In the genomic region with DNA sequence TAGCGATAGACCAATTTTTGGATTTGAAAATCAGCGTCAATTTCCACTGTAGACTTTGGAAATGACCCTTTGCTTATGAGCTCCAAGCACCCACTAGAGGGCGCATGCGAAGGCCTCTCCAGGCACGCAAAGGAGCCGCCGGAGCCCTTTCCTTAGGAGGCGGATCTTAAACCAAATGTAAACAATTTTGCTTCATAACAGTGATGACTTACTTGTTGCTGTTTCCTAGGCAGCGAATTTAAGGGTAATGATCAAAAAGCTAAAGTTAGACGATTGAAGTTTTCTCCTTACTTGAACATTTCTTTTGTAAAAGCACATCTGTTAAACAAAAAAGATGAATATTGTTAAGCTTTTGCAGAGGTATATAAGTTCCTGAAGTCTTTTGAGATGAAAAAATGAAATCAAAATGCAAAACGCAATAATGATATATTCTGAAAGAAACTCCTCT, we compare ENCODE assay signal across 8 cellular contexts. TPM values are rescaled to one million over a fixed set of nuclear protein-coding genes. Genes with fewer than 3 reads are reported as not detected.
DNase-seq lines count a peak whose midpoint lies in the region; ATAC-seq and TF ChIP-seq lines count a peak whose summit lies in the region.

No MANE protein-coding gene starts in this region.

- H3K9me3 ChIP-seq in MG63 (no peaks in the 10 kb centered on the region), uterus (no peaks in the 10 kb centered on the region)

- peak; percentile 77 for ATAC-seq in activated naive CD8-positive, alpha-beta T cell treated with anti-CD3 and anti-CD28 coated beads, Interleukin-2, amount 10 ng/mL, durations not matched to agents 7 days and 5 days (ENCODE audit: low read depth)
- peak; percentile 82 for ATAC-seq in Right ventricle myocardium superior (ENCODE audit: poor library complexity)
- ATAC-seq in GM18909 (IDR thresholded peaks at IDR 0.05; ENCODE audit: poor library complexity, unreplicated experiment): no peak

- DNase-seq in GM12865 (ENCODE audit: low read depth) (peak; percentile 76), MG63 (peak; percentile 69), T follicular helper cell (ENCODE audit: low read depth) (peak; percentile 56), Right ventricle myocardium superior (peak; percentile 82), progenitor cell of endocrine pancreas (ENCODE audit: low spot score, unreplicated experiment) (peak; percentile 57), uterus (peak; percentile 48 to 61)
- peak; percentile 74 for DNase-seq in activated naive CD8-positive, alpha-beta T cell treated with anti-CD3 and anti-CD28 coated beads, Interleukin-2, amount 10 ng/mL, durations not matched to agents 7 days and 5 days

- no peaks in the 10 kb centered on the region for H3K4me1 ChIP-seq in uterus

- intact Hi-C loops in Right ventricle myocardium superior (cut with DNase I): loop anchor here (10.0 kb wide), 2 partner anchors 127 to 673 kb away; no protein-coding TSS in a partner anchor
- intact Hi-C loops in uterus (cut with DNase I; ENCODE audit: low total_unique reads): no loop called here

- H3K4me3 ChIP-seq in GM12865 (ENCODE audit: low read depth, low read length): no peak overlapping the region
- no peak overlapping the region for H3K4me3 ChIP-seq in MG63
- no peak overlapping the region for H3K4me3 ChIP-seq in uterus

- TF ChIP-seq CTCF in GM12865 (IDR thresholded peaks at IDR 0.05; ENCODE audit: insufficient read depth, low read depth, low read length, missing control alignments): peak; percentile 90
- TF ChIP-seq CTCF in progenitor cell of endocrine pancreas (IDR thresholded peaks at IDR 0.05; ENCODE audit: unreplicated experiment): peak; percentile 95
- TF ChIP-seq CTCF in uterus (IDR thresholded peaks at IDR 0.05): peak; percentile 50 to 85 (median 66)

- no peaks in the 10 kb centered on the region for H3K36me3 Mint-ChIP-seq in activated naive CD8-positive, alpha-beta T cell treated with anti-CD3 and anti-CD28 coated beads, Interleukin-2, amount 10 ng/mL, durations not matched to agents 7 days and 5 days
- H3K36me3 Mint-ChIP-seq in progenitor cell of endocrine pancreas (ENCODE audit: insufficient read depth): no peaks in the 10 kb centered on the region

- H3K27ac ChIP-seq in uterus: no peak overlapping the region

- peaks cover 5% of the 10 kb centered on the region for H3K27me3 Mint-ChIP-seq in activated naive CD8-positive, alpha-beta T cell treated with anti-CD3 and anti-CD28 coated beads, Interleukin-2, amount 10 ng/mL, durations not matched to agents 7 days and 5 days
- peaks cover 35% of the 10 kb centered on the region for H3K27me3 Mint-ChIP-seq in progenitor cell of endocrine pancreas

- H3K27me3 ChIP-seq in MG63 (no peaks in the 10 kb centered on the region), uterus (no peaks in the 10 kb centered on the region)

- POLR2A ChIA-PET in activated naive CD8-positive, alpha-beta T cell treated with anti-CD3 and anti-CD28 coated beads, Interleukin-2, amount 10 ng/mL, durations not matched to agents 7 days and 5 days (lab: Charles Lee): interaction anchor here (0.9 kb wide), 1 partner anchor 30 kb away, joined by 4 read pairs; the partner anchor contains the start of gene EXOC2

- no peak for TF ChIP-seq POLR2A in uterus (IDR thresholded peaks at IDR 0.05)

- peaks cover 4% of the 10 kb centered on the region for H3K4me1 Mint-ChIP-seq in activated naive CD8-positive, alpha-beta T cell treated with anti-CD3 and anti-CD28 coated beads, Interleukin-2, amount 10 ng/mL, durations not matched to agents 7 days and 5 days
- H3K4me1 Mint-ChIP-seq in progenitor cell of endocrine pancreas (ENCODE audit: low read depth): no peaks in the 10 kb centered on the region

- no peaks in the 10 kb centered on the region for H3K9me3 Mint-ChIP-seq in activated naive CD8-positive, alpha-beta T cell treated with anti-CD3 and anti-CD28 coated beads, Interleukin-2, amount 10 ng/mL, durations not matched to agents 7 days and 5 days
- H3K9me3 Mint-ChIP-seq in progenitor cell of endocrine pancreas (ENCODE audit: low read depth): no peaks in the 10 kb centered on the region

- H3K36me3 ChIP-seq in MG63 (no peaks in the 10 kb centered on the region), uterus (no peaks in the 10 kb centered on the region)

- no peak overlapping the region for H3K27ac Mint-ChIP-seq in activated naive CD8-positive, alpha-beta T cell treated with anti-CD3 and anti-CD28 coated beads, Interleukin-2, amount 10 ng/mL, durations not matched to agents 7 days and 5 days
- H3K27ac Mint-ChIP-seq in progenitor cell of endocrine pancreas: no peak overlapping the region

- no peak overlapping the region for H3K4me3 Mint-ChIP-seq in activated naive CD8-positive, alpha-beta T cell treated with anti-CD3 and anti-CD28 coated beads, Interleukin-2, amount 10 ng/mL, durations not matched to agents 7 days and 5 days
- H3K4me3 Mint-ChIP-seq in progenitor cell of endocrine pancreas (ENCODE audit: low read depth): no peak overlapping the region

RNA-seq across cellular contexts. Expression of gene EXOC2, which starts 29.2 kb away (rescaled TPM):
- total RNA-seq in MG63 (2014; rRNA removed; shearing (Covaris generic); ENCODE audit: low replicate concordance): 16.9 and 19.7 TPM in 2 replicates
- total RNA-seq in activated naive CD8-positive, alpha-beta T cell treated with anti-CD3 and anti-CD28 coated beads, Interleukin-2, amount 10 ng/mL, durations not matched to agents 7 days and 5 days: 10 to 100 TPM; 31.9 to 35.4 TPM
- total RNA-seq in Right ventricle myocardium superior (11.3 TPM), progenitor cell of endocrine pancreas (24.4 and 24.8 TPM in 2 replicates), uterus (10 to 100 TPM; 12.3 to 27.0 (median 22.9) TPM)
